ENCODE assay signal across 12 cellular contexts in genomic region chr12:120678572-120678971, GRCh38. TPM values are rescaled to one million over a fixed set of nuclear protein-coding genes. Genes with fewer than 3 reads are reported as not detected.
A peak's percentile ranks its signal among the peaks of the same experiment; 100 is the strongest.
DNase-seq lines count a peak whose midpoint lies in the region; ATAC-seq, FAIRE-seq and TF ChIP-seq lines count a peak whose summit lies in the region.
"Had no signal": no experiment of that assay in that cellular context is flagged by ENCODE, and none has a peak within 500 bp of the region (broad histone marks: within the 10 kb centered on the region; RNA-seq: fewer than 3 reads in every experiment).

No MANE protein-coding gene starts in this region.

- no peak for TF ChIP-seq CTCF in natural killer cell (IDR thresholded peaks at IDR 0.05)

- H3K27ac Mint-ChIP-seq in natural killer cell treated with Interleukin-12 subunit alpha and Interleukin-12 subunit beta and Interleukin-15 and Interleukin-18, amount 100 ng/mL, for 72 hours: no peak overlapping the region
- no peak overlapping the region for H3K27ac Mint-ChIP-seq in natural killer cell
- no peak overlapping the region for H3K27ac Mint-ChIP-seq in activated naive CD8-positive, alpha-beta T cell treated with anti-CD3 and anti-CD28 coated beads, Interleukin-2, amount 50 U/mL, for 24 hours
- H3K27ac Mint-ChIP-seq: immature natural killer cell had no signal

- H3K4me3 Mint-ChIP-seq in natural killer cell treated with Interleukin-12 subunit alpha and Interleukin-12 subunit beta and Interleukin-15 and Interleukin-18, amount 100 ng/mL, for 72 hours: peak overlapping the region; percentile 25
- no peak overlapping the region for H3K4me3 Mint-ChIP-seq in natural killer cell
- H3K4me3 Mint-ChIP-seq in activated naive CD8-positive, alpha-beta T cell treated with anti-CD3 and anti-CD28 coated beads, Interleukin-2, amount 50 U/mL, for 24 hours: no peak overlapping the region
- H3K4me3 Mint-ChIP-seq: immature natural killer cell, neural crest cell had no signal

- intact Hi-C loops in natural killer cell (cut with micrococcal nuclease): no loop called here

- peaks cover 0 to 7% of the 10 kb centered on the region in 2 donors for H3K27me3 Mint-ChIP-seq in natural killer cell treated with Interleukin-12 subunit alpha and Interleukin-12 subunit beta and Interleukin-15 and Interleukin-18, amount 100 ng/mL, for 72 hours
- no peaks in the 10 kb centered on the region for H3K27me3 Mint-ChIP-seq in natural killer cell (ENCODE audit: low read depth in 2 of 2)
- no peaks in the 10 kb centered on the region for H3K27me3 Mint-ChIP-seq in activated naive CD8-positive, alpha-beta T cell treated with anti-CD3 and anti-CD28 coated beads, Interleukin-2, amount 50 U/mL, for 24 hours

- H3K4me1 Mint-ChIP-seq in natural killer cell treated with Interleukin-12 subunit alpha and Interleukin-12 subunit beta and Interleukin-15 and Interleukin-18, amount 100 ng/mL, for 72 hours (ENCODE audit: low read depth in 2 of 2): peaks cover 0 to 5% of the 10 kb centered on the region in 2 donors
- H3K4me1 Mint-ChIP-seq in natural killer cell: no peaks in the 10 kb centered on the region
- peaks cover 20% of the 10 kb centered on the region for H3K4me1 Mint-ChIP-seq in activated naive CD8-positive, alpha-beta T cell treated with anti-CD3 and anti-CD28 coated beads, Interleukin-2, amount 50 U/mL, for 24 hours

- H3K9me3 Mint-ChIP-seq in natural killer cell treated with Interleukin-12 subunit alpha and Interleukin-12 subunit beta and Interleukin-15 and Interleukin-18, amount 100 ng/mL, for 72 hours: no peaks in the 10 kb centered on the region
- H3K9me3 Mint-ChIP-seq in natural killer cell: no peaks in the 10 kb centered on the region
- no peaks in the 10 kb centered on the region for H3K9me3 Mint-ChIP-seq in activated naive CD8-positive, alpha-beta T cell treated with anti-CD3 and anti-CD28 coated beads, Interleukin-2, amount 50 U/mL, for 24 hours
- H3K9me3 Mint-ChIP-seq: immature natural killer cell, neural crest cell had no signal

- no peaks in the 10 kb centered on the region for H3K36me3 Mint-ChIP-seq in natural killer cell treated with Interleukin-12 subunit alpha and Interleukin-12 subunit beta and Interleukin-15 and Interleukin-18, amount 100 ng/mL, for 72 hours
- no peaks in the 10 kb centered on the region for H3K36me3 Mint-ChIP-seq in natural killer cell
- H3K36me3 Mint-ChIP-seq in activated naive CD8-positive, alpha-beta T cell treated with anti-CD3 and anti-CD28 coated beads, Interleukin-2, amount 50 U/mL, for 24 hours (ENCODE audit: low read depth): no peaks in the 10 kb centered on the region
- H3K36me3 Mint-ChIP-seq: immature natural killer cell had no signal

- no peak for ATAC-seq in natural killer cell treated with Interleukin-12 subunit alpha and Interleukin-12 subunit beta and Interleukin-15 and Interleukin-18, amount 100 ng/mL, for 72 hours
- ATAC-seq in natural killer cell (no peak), HG03442 (IDR thresholded peaks at IDR 0.05; ENCODE audit: unreplicated experiment) (peak; percentile 11)
- ATAC-seq in activated naive CD8-positive, alpha-beta T cell treated with anti-CD3 and anti-CD28 coated beads, Interleukin-2, amount 50 U/mL, for 24 hours: no peak

- FAIRE-seq in urothelium cell line (lab: Jason Lieb, UNC): no peak

- no peak for DNase-seq in natural killer cell treated with Interleukin-12 subunit alpha and Interleukin-12 subunit beta and Interleukin-15 and Interleukin-18, amount 100 ng/mL, for 72 hours (ENCODE audit: low spot score)
- DNase-seq in natural killer cell (no peak), urothelium cell line (ENCODE audit: low spot score) (peak; percentile 25), NCI-H146 (lab: John Stamatoyannopoulos, UW) (no peak), anterior cingulate cortex (lab: John Stamatoyannopoulos, UW) (no peak), NCI-H128 (lab: John Stamatoyannopoulos, UW; ENCODE audit: unreplicated experiment) (no peak)
- DNase-seq in activated naive CD8-positive, alpha-beta T cell treated with anti-CD3 and anti-CD28 coated beads, Interleukin-2, amount 50 U/mL, for 24 hours: peak; percentile 11
- DNase-seq: central memory CD4-positive, alpha-beta T cell; immature natural killer cell; stimulated activated naive CD4-positive, alpha-beta T cell treated with Interleukin-2 at 50 U/mL for 16 hours had no signal

RNA-seq across cellular contexts. Expression of gene MLEC, which starts 8.4 kb away (rescaled TPM):
- 100 to 1,000 TPM; 115 to 158 TPM for total RNA-seq in natural killer cell treated with Interleukin-12 subunit alpha and Interleukin-12 subunit beta and Interleukin-15 and Interleukin-18, amount 100 ng/mL, for 72 hours
- 10 to 100 TPM; 47.4 to 52.8 (median 49.6) TPM for total RNA-seq in natural killer cell

RNA-seq across cellular contexts. Expression of gene UNC119B, which starts 31.7 kb away (rescaled TPM):
- 10 to 100 TPM; 15.6 to 28.1 TPM for total RNA-seq in natural killer cell treated with Interleukin-12 subunit alpha and Interleukin-12 subunit beta and Interleukin-15 and Interleukin-18, amount 100 ng/mL, for 72 hours
- 10 to 100 TPM; 10.7 to 11.6 (median 11.6) TPM for total RNA-seq in natural killer cell

RNA-seq across cellular contexts. Expression of gene CABP1, which starts 38.1 kb away (rescaled TPM):
- total RNA-seq in natural killer cell treated with Interleukin-12 subunit alpha and Interleukin-12 subunit beta and Interleukin-15 and Interleukin-18, amount 100 ng/mL, for 72 hours: under 1 TPM in 1 of 2 donors, not detected in 1; 0.24 TPM
- not detected for total RNA-seq in natural killer cell

RNA-seq across cellular contexts. Expression of gene ACADS, which starts 47.1 kb away (rescaled TPM):
- 10 to 100 TPM; 12.8 to 13.9 TPM for total RNA-seq in natural killer cell treated with Interleukin-12 subunit alpha and Interleukin-12 subunit beta and Interleukin-15 and Interleukin-18, amount 100 ng/mL, for 72 hours
- 10 to 100 TPM; 14.9 to 18.6 (median 15.5) TPM for total RNA-seq in natural killer cell

Comparison
In these comparisons a context has a peak if more than half of its experiments do, and no peak if none do; other contexts are left out.
1. DNase-seq: peak in activated naive CD8-positive, alpha-beta T cell treated with anti-CD3 and anti-CD28 coated beads, Interleukin-2, amount 50 U/mL, for 24 hours (single experiment) and urothelium cell line (single experiment); none in natural killer cell treated with Interleukin-12 subunit alpha and Interleukin-12 subunit beta and Interleukin-15 and Interleukin-18, amount 100 ng/mL, for 72 hours (single experiment), natural killer cell (single experiment), NCI-H146 (single experiment), anterior cingulate cortex (0 of 58) and NCI-H128 (single experiment).